Comparison of ENCODE assay signal across 9 cellular contexts in the genomic region with DNA sequence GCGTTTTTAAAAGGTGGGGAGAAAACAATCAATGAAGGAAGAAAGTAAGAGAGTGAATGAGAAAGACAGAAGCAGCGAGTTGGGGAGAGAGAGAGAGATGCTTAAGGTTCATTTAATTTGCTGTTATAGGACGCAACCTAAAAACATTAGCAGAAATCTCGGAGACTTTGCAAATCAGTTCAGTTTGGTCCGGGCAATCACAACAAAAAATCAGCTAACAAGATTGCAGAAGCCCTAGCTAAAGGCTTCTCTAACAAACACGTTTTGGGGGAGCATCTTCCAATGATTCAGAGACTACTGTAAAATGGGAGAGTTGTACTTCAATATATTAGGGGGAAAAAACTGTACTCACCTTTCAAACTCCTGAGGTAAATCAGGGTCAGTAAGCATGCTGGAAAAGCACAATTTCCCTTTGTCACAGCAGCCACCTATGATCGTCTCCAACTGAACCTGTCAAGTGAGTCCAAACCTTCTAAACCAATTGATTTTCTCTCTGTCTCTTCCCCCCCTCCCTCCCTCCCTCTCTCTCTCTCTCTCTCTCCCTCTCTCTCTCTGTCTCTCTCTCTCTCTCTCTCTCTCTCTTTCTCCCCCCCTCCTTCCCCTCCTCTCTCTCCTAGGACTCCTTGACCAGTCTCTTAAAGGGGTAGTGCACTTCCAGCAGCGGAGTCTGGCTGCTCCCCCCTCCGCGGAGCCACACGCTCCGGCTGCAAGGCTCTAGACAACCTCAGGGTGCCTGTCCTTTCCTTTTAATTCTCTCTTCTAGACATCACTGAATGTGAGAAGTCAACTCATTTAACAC. TPM values are rescaled to one million over a fixed set of nuclear protein-coding genes. Genes with fewer than 3 reads are reported as not detected.
DNase-seq lines count a peak whose midpoint lies in the region; ATAC-seq and TF ChIP-seq lines count a peak whose summit lies in the region.
"Had no signal": no experiment of that assay in that cellular context is flagged by ENCODE, and none has a peak within 500 bp of the region (broad histone marks: within the 10 kb centered on the region; RNA-seq: fewer than 3 reads in every experiment).

Gene SOX5 (minus strand): TSS at position 459 of the 799 bp plus-strand sequence. CDS start 69 bp downstream, at position 390.

- H3K27ac ChIP-seq in esophagus squamous epithelium (no peak within 1 kb of the TSS), muscle layer of colon (ENCODE audit: low read depth, low read length) (no peak within 1 kb of the TSS)

- H3K9ac ChIP-seq in ES-I3 (ENCODE audit: low read depth, low read length): peak within 1 kb of the TSS; percentile 60
- H3K9ac ChIP-seq in muscle layer of colon (ENCODE audit: low read length): peak within 1 kb of the TSS; percentile 28

- H3K9me3 Mint-ChIP-seq in osteocyte (ENCODE audit: unreplicated experiment): no peaks in the 10 kb centered on the region
- H3K9me3 Mint-ChIP-seq in effector memory CD8-positive, alpha-beta T cell: peaks cover 0 to 6% of the 10 kb centered on the region in 2 donors
- H3K9me3 Mint-ChIP-seq: activated naive CD8-positive, alpha-beta T cell treated with anti-CD3 and anti-CD28 coated beads, Interleukin-2, amount 10 ng/mL, durations not matched to agents 7 days and 5 days had no signal

- no peak for ATAC-seq in effector memory CD8-positive, alpha-beta T cell (replicated peaks)

- peaks cover 25% of the 10 kb centered on the region for H3K27me3 Mint-ChIP-seq in osteocyte (ENCODE audit: unreplicated experiment)
- H3K27me3 Mint-ChIP-seq in effector memory CD8-positive, alpha-beta T cell: no peaks in the 10 kb centered on the region
- H3K27me3 Mint-ChIP-seq: activated naive CD8-positive, alpha-beta T cell treated with anti-CD3 and anti-CD28 coated beads, Interleukin-2, amount 10 ng/mL, durations not matched to agents 7 days and 5 days had no signal

- peaks cover 0 to 30% (median 0%) of the 10 kb centered on the region in 4 donors for H3K27me3 ChIP-seq in esophagus squamous epithelium
- H3K27me3 ChIP-seq in muscle layer of colon (ENCODE audit: control insufficient read depth in 1 of 2, insufficient read depth in 2 of 2, low read length in 2 of 2): no peaks in the 10 kb centered on the region

- H3K36me3 ChIP-seq in ES-I3 (ENCODE audit: insufficient read depth, low read length) (no peaks in the 10 kb centered on the region), esophagus squamous epithelium (no peaks in the 10 kb centered on the region), muscle layer of colon (ENCODE audit: insufficient read depth, low read length) (no peaks in the 10 kb centered on the region)

- no peak within 1 kb of the TSS for H3K4me3 Mint-ChIP-seq in osteocyte (ENCODE audit: unreplicated experiment)
- no peak within 1 kb of the TSS for H3K4me3 Mint-ChIP-seq in effector memory CD8-positive, alpha-beta T cell
- H3K4me3 Mint-ChIP-seq: activated naive CD8-positive, alpha-beta T cell treated with anti-CD3 and anti-CD28 coated beads, Interleukin-2, amount 10 ng/mL, durations not matched to agents 7 days and 5 days had no signal

- no peak for TF ChIP-seq POLR2A in esophagus squamous epithelium (IDR thresholded peaks at IDR 0.05)

- DNase-seq in NCI-H748 treated with DMSO at 0.1 percent for 48 hours (lab: John Stamatoyannopoulos, UW): peak; percentile 31
- DNase-seq in esophagus squamous epithelium (lab: John Stamatoyannopoulos, UW): no peak
- no peak for DNase-seq in osteocyte (ENCODE audit: extremely low spot score, unreplicated experiment)
- DNase-seq in LoVo (ENCODE audit: low spot score): no peak
- DNase-seq in effector memory CD8-positive, alpha-beta T cell: no peak
- no peak for DNase-seq in HPDE6-E6E7 (ENCODE audit: extremely low spot score)
- DNase-seq: activated naive CD8-positive, alpha-beta T cell treated with anti-CD3 and anti-CD28 coated beads, Interleukin-2, amount 10 ng/mL, durations not matched to agents 7 days and 5 days had no signal

- TF ChIP-seq CTCF in esophagus squamous epithelium (IDR thresholded peaks at IDR 0.05): no peak
- TF ChIP-seq CTCF in osteocyte (IDR thresholded peaks at IDR 0.05): no peak

- H3K36me3 Mint-ChIP-seq in osteocyte (ENCODE audit: unreplicated experiment): no peaks in the 10 kb centered on the region
- no peaks in the 10 kb centered on the region for H3K36me3 Mint-ChIP-seq in effector memory CD8-positive, alpha-beta T cell (ENCODE audit: insufficient read depth)
- H3K36me3 Mint-ChIP-seq: activated naive CD8-positive, alpha-beta T cell treated with anti-CD3 and anti-CD28 coated beads, Interleukin-2, amount 10 ng/mL, durations not matched to agents 7 days and 5 days had no signal

- H3K4me3 ChIP-seq in esophagus squamous epithelium (peak within 1 kb of the TSS in 3 of 4 donors; percentile 31 to 58 (median 33)), muscle layer of colon (ENCODE audit: low read depth in 1 of 2, low read length in 2 of 2) (peak within 1 kb of the TSS; percentile 18 to 67)

- H3K9me3 ChIP-seq in ES-I3 (ENCODE audit: control insufficient read depth, insufficient read depth, low read length): no peaks in the 10 kb centered on the region
- H3K9me3 ChIP-seq in esophagus squamous epithelium: no peaks in the 10 kb centered on the region
- H3K9me3 ChIP-seq in muscle layer of colon (ENCODE audit: low read length): no peaks in the 10 kb centered on the region

- H3K4me1 ChIP-seq in ES-I3 (ENCODE audit: insufficient read depth, low read length) (no peaks in the 10 kb centered on the region), esophagus squamous epithelium (peaks cover 0 to 20% (median 5%) of the 10 kb centered on the region in 3 donors), muscle layer of colon (ENCODE audit: insufficient read depth, low read length) (peaks cover 4% of the 10 kb centered on the region)

- no peak within 1 kb of the TSS for H3K27ac Mint-ChIP-seq in osteocyte (ENCODE audit: unreplicated experiment)
- no peak within 1 kb of the TSS for H3K27ac Mint-ChIP-seq in effector memory CD8-positive, alpha-beta T cell
- H3K27ac Mint-ChIP-seq: activated naive CD8-positive, alpha-beta T cell treated with anti-CD3 and anti-CD28 coated beads, Interleukin-2, amount 10 ng/mL, durations not matched to agents 7 days and 5 days had no signal

- 13 to 19% methylated on average over 12 of the region's 12 CpGs for WGBS in esophagus squamous epithelium, 2 donors

- no peaks in the 10 kb centered on the region for H3K4me1 Mint-ChIP-seq in osteocyte (ENCODE audit: unreplicated experiment)
- no peaks in the 10 kb centered on the region for H3K4me1 Mint-ChIP-seq in effector memory CD8-positive, alpha-beta T cell (ENCODE audit: low read depth in 2 of 2)
- H3K4me1 Mint-ChIP-seq: activated naive CD8-positive, alpha-beta T cell treated with anti-CD3 and anti-CD28 coated beads, Interleukin-2, amount 10 ng/mL, durations not matched to agents 7 days and 5 days had no signal

- intact Hi-C loops in esophagus squamous epithelium (cut with DNase I): no loop called here

RNA-seq across cellular contexts. Expression of gene SOX5, which starts in this region (rescaled TPM):
- total RNA-seq in esophagus squamous epithelium (1 to 10 TPM in 2 of 4 donors, under 1 TPM in 2; 0.40 to 8.4 (median 2.2) TPM), osteocyte (5.4 and 6.3 TPM in 2 replicates)
- total RNA-seq: activated naive CD8-positive, alpha-beta T cell treated with anti-CD3 and anti-CD28 coated beads, Interleukin-2, amount 10 ng/mL, durations not matched to agents 7 days and 5 days had no signal
